ENCODE assay signal across 34 cellular contexts in genomic region chr17:36854982-36855381, GRCh38.
"Had no signal": no experiment of that assay in that cellular context is flagged by ENCODE, and none has a peak within 500 bp of the region (broad histone marks: within the 10 kb centered on the region; RNA-seq: fewer than 3 reads in every experiment).

No MANE protein-coding gene starts in this region.

- H3K36me3 Mint-ChIP-seq: activated CD4-positive, alpha-beta memory T cell treated with anti-CD3 and anti-CD28 coated beads for 36 hours; activated naive CD4-positive, alpha-beta T cell treated with anti-CD3 and anti-CD28 coated beads, Interleukin-2, amount 50 U/mL, for 72 hours; brain; T-cell had no signal

- H3K9me3 Mint-ChIP-seq: activated B cell treated with CpG ODN at 0.5 μM for 24 hours; activated CD4-positive, alpha-beta memory T cell treated with anti-CD3 and anti-CD28 coated beads for 36 hours; activated naive CD4-positive, alpha-beta T cell treated with anti-CD3 and anti-CD28 coated beads for 36 hours; activated naive CD4-positive, alpha-beta T cell treated with anti-CD3 and anti-CD28 coated beads, Interleukin-2, amount 50 U/mL, for 72 hours; activated T-cell treated with anti-CD3 and anti-CD28 coated beads, Interleukin-2, amount 50 U/mL, for 4 hours; activated T-helper 1 cell treated with anti-CD3 and anti-CD28 coated beads, Interleukin-12 subunit alpha, Interleukin-12 subunit beta, Interleukin-2, Interleukin-4 antibody, amounts not matched to agents 30 ng/mL and 10 ng/mL and 1 ng/mL, durations not matched to agents 14 hours and 24 hours and 36 hours; T-cell had no signal

- DNase-seq: activated B cell treated with CpG ODN at 0.5 μM for 24 hours; activated CD4-positive, alpha-beta memory T cell treated with anti-CD3 and anti-CD28 coated beads for 36 hours; activated CD4-positive, alpha-beta T cell treated with anti-CD3 and anti-CD28 coated beads for 4 hours; activated CD4-positive, alpha-beta T cell treated with anti-CD3 and anti-CD28 coated beads, Interleukin-2, amount 50 U/mL, for 1 hour; activated CD4-positive, CD25-positive, alpha-beta regulatory T cell treated with anti-CD3 and anti-CD28 coated beads, Interleukin-2, amount 50 U/mL, for 72 hours; activated CD8-positive, alpha-beta memory T cell treated with anti-CD3 and anti-CD28 coated beads, Interleukin-2, amount 50 U/mL, for 4 hours; activated gamma-delta T cell treated with Interleukin-2 at 50 U/mL for 16 hours; activated naive CD4-positive, alpha-beta T cell treated with anti-CD3 and anti-CD28 coated beads for 36 hours; activated T-cell treated with anti-CD3 and anti-CD28 coated beads for 4 hours; activated T-cell treated with anti-CD3 and anti-CD28 coated beads, Interleukin-2, amount 50 U/mL, for 4 hours; adrenal gland; caudate nucleus; cerebellar nuclear complex; MG63; NCI-H1048; NCI-H1436 treated with DMSO at 0.1 percent for 48 hours; NCI-H1694 treated with DMSO at 0.1 percent for 48 hours; NCI-H2029; NCI-H345; NCI-H524 treated with DMSO at 0.1 percent for 48 hours; RPMI8226; SIG-M5; T-cell; T-helper 17 cell; T-helper 9 cell had no signal

- H3K27me3 ChIP-seq: adrenal gland, MG63 had no signal

- H3K4me1 ChIP-seq: adrenal gland had no signal

- H3K4me1 Mint-ChIP-seq: activated B cell treated with CpG ODN at 0.5 μM for 24 hours had no signal

- FAIRE-seq: astrocyte, bronchial epithelial cell had no signal

- H3K4me3 ChIP-seq: adrenal gland, MG63 had no signal

- H3K4me3 Mint-ChIP-seq: activated B cell treated with CpG ODN at 0.5 μM for 24 hours; activated CD4-positive, alpha-beta memory T cell treated with anti-CD3 and anti-CD28 coated beads for 36 hours; activated naive CD4-positive, alpha-beta T cell treated with anti-CD3 and anti-CD28 coated beads for 36 hours; activated T-cell treated with anti-CD3 and anti-CD28 coated beads, Interleukin-2, amount 50 U/mL, for 4 hours; activated T-helper 1 cell treated with anti-CD3 and anti-CD28 coated beads, Interleukin-12 subunit alpha, Interleukin-12 subunit beta, Interleukin-2, Interleukin-4 antibody, amounts not matched to agents 30 ng/mL and 10 ng/mL and 1 ng/mL, durations not matched to agents 14 hours and 24 hours and 36 hours; brain; T-cell; T-helper 17 cell had no signal

- ATAC-seq: activated naive CD4-positive, alpha-beta T cell treated with anti-CD3 and anti-CD28 coated beads, Interleukin-2, amount 50 U/mL, for 72 hours; activated T-cell treated with anti-CD3 and anti-CD28 coated beads, Interleukin-2, amount 50 U/mL, for 4 hours; Panc1; Right ventricle myocardium inferior; SK-N-SH treated with all-trans-retinoic acid at 6 μM for 48 hours; T-cell; T-helper 17 cell had no signal

- H3K9me3 ChIP-seq: adrenal gland, MG63 had no signal

- H3K27ac ChIP-seq: adrenal gland, VCaP had no signal

- H3K27ac Mint-ChIP-seq: activated B cell treated with CpG ODN at 0.5 μM for 24 hours; activated CD4-positive, alpha-beta memory T cell treated with anti-CD3 and anti-CD28 coated beads for 36 hours; activated naive CD4-positive, alpha-beta T cell treated with anti-CD3 and anti-CD28 coated beads for 36 hours; activated naive CD4-positive, alpha-beta T cell treated with anti-CD3 and anti-CD28 coated beads, Interleukin-2, amount 50 U/mL, for 72 hours; activated T-helper 1 cell treated with anti-CD3 and anti-CD28 coated beads, Interleukin-12 subunit alpha, Interleukin-12 subunit beta, Interleukin-2, Interleukin-4 antibody, amounts not matched to agents 30 ng/mL and 10 ng/mL and 1 ng/mL, durations not matched to agents 14 hours and 24 hours and 36 hours; T-cell; T-helper 17 cell had no signal

- H3K36me3 ChIP-seq: adrenal gland, MG63 had no signal
